In genomic region chr12:108241961-108242360, GRCh38 we compare ENCODE assay signal across 29 cellular contexts.
DNase-seq lines count a peak whose midpoint lies in the region; ATAC-seq, FAIRE-seq and TF ChIP-seq lines count a peak whose summit lies in the region.
"Had no signal": no experiment of that assay in that cellular context is flagged by ENCODE, and none has a peak within 500 bp of the region (broad histone marks: within the 10 kb centered on the region; RNA-seq: fewer than 3 reads in every experiment).

No MANE protein-coding gene starts in this region.

- H3K23me2 ChIP-seq in H1 (ENCODE audit: low read depth, low read length) = no peaks in the 10 kb centered on the region

- POLR2A ChIA-PET in H1 (lab: Charles Lee; ENCODE audit: partially characterized antibody) = interaction anchor here (0.6 to 0.9 kb wide), 2 partner anchors 22 to 127 kb away, joined by 3 read pairs; no protein-coding TSS in a partner anchor

- peaks cover 9% of the 10 kb centered on the region for H3K27me3 Mint-ChIP-seq in stimulated activated memory B cell treated with anti-CD40 and anti-IgM and Interleukin-4, amounts not matched to agents 10 μg/mL and 1 μg/mL and 100 μg/mL, for 72 hours

- H3K4me3 ChIP-seq in H1 (ENCODE audit: extremely low read depth in 1 of 4, insufficient read depth in 2 of 4, low read depth in 3 of 4, low read length in 4 of 4) = no peak overlapping the region
- H3K4me3 ChIP-seq: esophagus muscularis mucosa, mucosa of descending colon, ovary, thyroid gland had no signal

- H3K14ac ChIP-seq in H1 (ENCODE audit: insufficient read length) = no peak overlapping the region

- no peak overlapping the region for H3K9ac ChIP-seq in H1 (replicated peaks in 1 of 4; ENCODE audit: extremely low read depth in 1 of 4, low read depth in 3 of 4, low read length in 3 of 4)

- TF ChIP-seq POLR2A in GM12891 (IDR thresholded peaks at IDR 0.05; ENCODE audit: low read depth, low read length) = no peak
- no peak for TF ChIP-seq POLR2A in H1 (IDR thresholded peaks at IDR 0.05; ENCODE audit: control extremely low read depth in 1 of 2, low read depth in 2 of 2, low read length in 2 of 2)

- peak overlapping the region; percentile 47 for H4K91ac ChIP-seq in H1 (replicated peaks; ENCODE audit: insufficient read length, low read length)

- no peak overlapping the region for H3K4me2 ChIP-seq in H1 (ENCODE audit: insufficient read depth in 1 of 2, low read depth in 2 of 2, low read length in 2 of 2)

- no peak overlapping the region for H4K5ac ChIP-seq in H1 (ENCODE audit: insufficient read length, low read depth, low read length)

- no peaks in the 10 kb centered on the region; a peak in 1 of 4 replicates for H3K9me3 ChIP-seq in H1 (ENCODE audit: insufficient read depth in 2 of 2, low read depth in 1 of 2, low read length in 1 of 2)
- H3K9me3 ChIP-seq: esophagus muscularis mucosa, mucosa of descending colon, ovary, thyroid gland had no signal

- no peak for FAIRE-seq in GM12891 (lab: Jason Lieb, UNC)
- no peak for FAIRE-seq in H1 (lab: Jason Lieb, UNC)
- FAIRE-seq: bronchial epithelial cell, colon, H54, keratinocyte had no signal

- no peak overlapping the region for H2BK120ac ChIP-seq in H1 (replicated peaks; ENCODE audit: low read depth, low read length)

- no peaks in the 10 kb centered on the region for H3K79me2 ChIP-seq in H1 (ENCODE audit: control insufficient read depth in 1 of 2, insufficient read depth in 2 of 2, low read length in 2 of 2)

- no peaks in the 10 kb centered on the region for H3K27me3 ChIP-seq in H1 (replicated peaks in 1 of 4; ENCODE audit: control insufficient read depth in 3 of 4, extremely low read depth in 1 of 4, insufficient read depth in 3 of 4, low read length in 3 of 4)
- H3K27me3 ChIP-seq: esophagus muscularis mucosa, ovary, thyroid gland had no signal

- H3K36me3 Mint-ChIP-seq in stimulated activated memory B cell treated with anti-CD40 and anti-IgM and Interleukin-4, amounts not matched to agents 10 μg/mL and 1 μg/mL and 100 μg/mL, for 72 hours = peaks cover 23% of the 10 kb centered on the region

- no peak overlapping the region for H2BK20ac ChIP-seq in H1 (ENCODE audit: low read length)

- H3K18ac ChIP-seq in H1 (ENCODE audit: extremely low read depth, low read length) = no peak overlapping the region

- no peak for TF ChIP-seq EP300 in H1 (IDR thresholded peaks at IDR 0.05; ENCODE audit: borderline replicate concordance in 1 of 2, low read depth in 2 of 2, low read length in 2 of 2)

- H4K8ac ChIP-seq in H1 (ENCODE audit: extremely low read depth, insufficient read depth, low read length) = no peak overlapping the region

- peak overlapping the region; percentile 13 for H3K4ac ChIP-seq in H1 (replicated peaks; ENCODE audit: insufficient read length, low read depth, low read length)

- H3K4me1 ChIP-seq in H1 (replicated peaks in 1 of 4; ENCODE audit: control insufficient read depth in 3 of 4, insufficient read depth in 4 of 4, low read length in 3 of 4) = peaks cover 0 to 5% (median 1%) of the 10 kb centered on the region in 4 experiments; a peak in 5 of 7 replicates
- H3K4me1 ChIP-seq: esophagus muscularis mucosa, thyroid gland had no signal

- H3K9me3 Mint-ChIP-seq in stimulated activated memory B cell treated with anti-CD40 and anti-IgM and Interleukin-4, amounts not matched to agents 10 μg/mL and 1 μg/mL and 100 μg/mL, for 72 hours = peaks cover 2% of the 10 kb centered on the region
- H3K9me3 Mint-ChIP-seq: stimulated activated naive CD8-positive, alpha-beta T cell treated with anti-CD3 and anti-CD28 coated beads, Interleukin-15, Interleukin-2, amounts not matched to agents 100 ng/mL and 50 ng/mL, for 24 hours; T-helper 2 cell treated with Interferon-gamma antibody and Interleukin-4, amounts not matched to agents 5 μg/mL and 100 μg/mL, for 36 hours had no signal

- 82% methylated on average over 7 of the region's 7 CpGs; no CpG with 5 or more reads in 1 of the 2 experiments for WGBS in H1 (ENCODE audit: extremely low coverage in 1 of 2, insufficient coverage in 1 of 2, insufficient read length in 1 of 2, insufficient replicate concordance in 2 of 2, low coverage in 1 of 2, low lambda C conversion rate in 2 of 2, missing lambda C conversion rate in 1 of 2), 2 experiments

- no peaks in the 10 kb centered on the region for H3K36me3 ChIP-seq in H1 (ENCODE audit: control insufficient read depth in 2 of 4, insufficient read depth in 4 of 4, low read length in 3 of 4)
- H3K36me3 ChIP-seq: ovary had no signal

- CTCF ChIA-PET in H1 (lab: Charles Lee; ENCODE audit: partially characterized antibody) = interaction anchor here (1.1 to 6.9 kb wide), 6 partner anchors 13 to 256 kb away, joined by 3 to 35 read pairs (median 5); no protein-coding TSS in a partner anchor

- no peak for TF ChIP-seq RAD21 in H1 (IDR thresholded peaks at IDR 0.05 in 1 of 2, conservative IDR thresholded peaks at IDR 0.05 in 1 of 2; ENCODE audit: low read depth in 2 of 2, low read length in 2 of 2)

- H3K4me1 Mint-ChIP-seq in stimulated activated memory B cell treated with anti-CD40 and anti-IgM and Interleukin-4, amounts not matched to agents 10 μg/mL and 1 μg/mL and 100 μg/mL, for 72 hours = no peaks in the 10 kb centered on the region
- H3K4me1 Mint-ChIP-seq: nephron had no signal

- no peak overlapping the region for H2BK5ac ChIP-seq in H1 (ENCODE audit: low read depth, low read length)

- no peak overlapping the region for H3K27ac Mint-ChIP-seq in stimulated activated memory B cell treated with anti-CD40 and anti-IgM and Interleukin-4, amounts not matched to agents 10 μg/mL and 1 μg/mL and 100 μg/mL, for 72 hours
- H3K27ac Mint-ChIP-seq: CD4-positive, alpha-beta memory T cell; nephron; stimulated activated naive CD8-positive, alpha-beta T cell treated with anti-CD3 and anti-CD28 coated beads, Interleukin-15, Interleukin-2, amounts not matched to agents 100 ng/mL and 50 ng/mL, for 24 hours; T-helper 2 cell treated with Interferon-gamma antibody and Interleukin-4, amounts not matched to agents 5 μg/mL and 100 μg/mL, for 36 hours had no signal

- no peaks in the 10 kb centered on the region for H4K20me1 ChIP-seq in H1 (replicated peaks in 1 of 2; ENCODE audit: control insufficient read depth in 1 of 2, insufficient read depth in 2 of 2, low read length in 2 of 2)

- no peak for DNase-seq in GM12891 (ENCODE audit: insufficient read length, low spot score)
- peak; percentile 23 for DNase-seq in M059J (ENCODE audit: low read depth)
- no peak for DNase-seq in H1 (ENCODE audit: low read depth in 1 of 2, low spot score in 2 of 2)
- no peak for DNase-seq in EL
- no peak for DNase-seq in COLO668 (lab: John Stamatoyannopoulos, UW; ENCODE audit: unreplicated experiment)
- DNase-seq in NOMO-1 treated with DMSO at 0.1 percent for 48 hours (lab: John Stamatoyannopoulos, UW; ENCODE audit: unreplicated experiment) = no peak
- DNase-seq: activated CD4-positive, alpha-beta T cell treated with anti-CD3 and anti-CD28 coated beads for 48 hours; activated naive CD4-positive, alpha-beta T cell treated with anti-CD3 and anti-CD28 coated beads, Interleukin-2, amount 50 U/mL, for 16 hours; CD4-positive, alpha-beta memory T cell; DMS 273 treated with DMSO at 0.1 percent for 48 hours; mucosa of descending colon; NCI-H1417 treated with DMSO at 0.1 percent for 48 hours; NCI-H2107; NCI-H510A; ovary; right cardiac atrium; thyroid gland had no signal

- no peak overlapping the region for H2AK5ac ChIP-seq in H1 (ENCODE audit: low read depth, low read length)

- no peak overlapping the region for H3K56ac ChIP-seq in H1 (replicated peaks; ENCODE audit: insufficient read length, low read depth, low read length)

- 0 out of 2 replicates have a peak overlapping the region, but pooled peaks have one; percentile 5 for H2BK12ac ChIP-seq in H1 (ENCODE audit: low read depth, low read length)

- peak; percentile 53 for ATAC-seq in stimulated activated memory B cell treated with anti-CD40 and anti-IgM and Interleukin-4, amounts not matched to agents 10 μg/mL and 1 μg/mL and 100 μg/mL, for 72 hours
- ATAC-seq: mucosa of descending colon, right cardiac atrium, SK-N-SH treated with all-trans-retinoic acid at 6 μM for 48 hours had no signal

- H3K4me3 Mint-ChIP-seq in stimulated activated memory B cell treated with anti-CD40 and anti-IgM and Interleukin-4, amounts not matched to agents 10 μg/mL and 1 μg/mL and 100 μg/mL, for 72 hours = no peak overlapping the region
- H3K4me3 Mint-ChIP-seq: CD4-positive, alpha-beta memory T cell; nephron; stimulated activated naive CD8-positive, alpha-beta T cell treated with anti-CD3 and anti-CD28 coated beads, Interleukin-15, Interleukin-2, amounts not matched to agents 100 ng/mL and 50 ng/mL, for 24 hours; T-helper 2 cell treated with Interferon-gamma antibody and Interleukin-4, amounts not matched to agents 5 μg/mL and 100 μg/mL, for 36 hours had no signal

- H2AFZ ChIP-seq in H1 (ENCODE audit: low read length) = no peak overlapping the region

- no peak overlapping the region for H3K23ac ChIP-seq in H1 (ENCODE audit: insufficient read length)

- no peak overlapping the region for H3K27ac ChIP-seq in H1 (ENCODE audit: low read depth, low read length)
- H3K27ac ChIP-seq: esophagus muscularis mucosa, ovary, RWPE1, thyroid gland, VCaP had no signal

- no peak for TF ChIP-seq CTCF in H1 (IDR thresholded peaks at IDR 0.05; ENCODE audit: control extremely low read depth in 1 of 3, insufficient read depth in 1 of 3, low read depth in 1 of 3, low read length in 3 of 3)

- no peak overlapping the region for H2BK15ac ChIP-seq in H1 (ENCODE audit: low read length)

- H3K79me1 ChIP-seq in H1 (ENCODE audit: low read depth, low read length) = no peaks in the 10 kb centered on the region

TF ChIP-seq in GM12891, 5 proteins besides CTCF, POLR2A, EP300 and RAD21:
- TF ChIP-seq TAF1 (IDR thresholded peaks at IDR 0.05; ENCODE audit: low read depth, low read length) (no peak), SPI1 (IDR thresholded peaks at IDR 0.05; ENCODE audit: low read depth, low read length) (0 out of 2 replicates have a peak, but pooled peaks have one; percentile 6)

TF ChIP-seq in H1, 55 proteins besides CTCF, POLR2A, EP300 and RAD21:
- TF ChIP-seq TEAD4 (IDR thresholded peaks at IDR 0.05; ENCODE audit: low read depth, low read length) (no peak), BRCA1 (IDR thresholded peaks at IDR 0.05; ENCODE audit: low read depth, low read length) (no peak), KDM4A (IDR thresholded peaks at IDR 0.05; ENCODE audit: low read depth, low read length, severe bottlenecking) (no peak), SRF (IDR thresholded peaks at IDR 0.05; ENCODE audit: low read depth, low read length) (no peak), CHD2 (IDR thresholded peaks at IDR 0.05; ENCODE audit: low read length) (no peak), ZNF274 (IDR thresholded peaks at IDR 0.05; ENCODE audit: borderline replicate concordance, extremely low read depth, low read length) (no peak), SUZ12 (IDR thresholded peaks at IDR 0.05; ENCODE audit: low read length) (no peak)
TF ChIP-seq in H1: peak in this region for 0.
